Comparison of ENCODE assay signal across 1 cellular context in the genomic region with DNA sequence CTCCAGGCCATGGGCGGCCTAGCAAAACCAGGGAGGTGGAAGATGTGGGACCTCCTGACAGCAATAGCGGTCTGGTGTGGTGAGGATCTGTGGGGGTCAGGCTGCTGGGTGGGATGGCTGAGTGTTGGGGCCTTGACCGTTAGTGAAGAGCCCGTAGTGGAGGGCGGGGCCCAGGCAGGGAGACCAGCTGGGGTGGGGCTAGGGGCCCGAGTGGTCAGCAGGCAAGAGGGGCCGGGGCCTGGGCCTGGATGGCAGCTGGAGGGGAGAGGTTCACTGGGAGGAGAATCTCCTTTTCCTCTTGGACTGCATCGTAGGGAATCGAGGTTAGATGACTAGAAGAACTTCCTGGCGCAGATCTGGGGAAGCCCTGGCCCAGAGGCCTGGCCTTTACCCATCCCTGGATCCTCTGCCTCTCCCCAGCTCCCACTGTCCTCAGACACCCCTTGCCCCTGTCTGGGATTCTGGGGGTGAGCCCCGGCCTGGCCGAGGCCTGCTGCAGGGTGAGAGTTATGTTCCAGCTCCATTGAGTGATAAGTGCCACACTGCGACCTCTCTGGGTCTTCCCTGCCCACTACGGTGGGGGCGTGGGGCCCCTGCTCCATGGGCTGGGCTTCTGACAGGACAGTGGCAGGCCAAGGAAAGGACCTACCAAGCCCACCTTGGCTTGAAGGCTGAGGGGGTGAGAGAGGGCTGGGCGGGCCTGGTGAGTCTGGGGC.
TF ChIP-seq lines count a peak whose summit lies in the region.

No MANE protein-coding gene starts in this region.

TF ChIP-seq in HCT116, 20 proteins besides CTCF, POLR2A, EP300 and RAD21:
- TF ChIP-seq EGR1 (IDR thresholded peaks at IDR 0.05; ENCODE audit: low read depth) (no peak), EZH2phosphoT487 (IDR thresholded peaks at IDR 0.05; ENCODE audit: borderline replicate concordance) (no peak), POLR2AphosphoS5 (IDR thresholded peaks at IDR 0.05; ENCODE audit: low read depth, low read length) (peak; percentile 17; the same call in 1 of the 2 replicates), ZFX (IDR thresholded peaks at IDR 0.05) (peak; percentile 55)
TF ChIP-seq in HCT116: peak in this region for 2.
